ENCODE assay signal across 1 cellular context in the genomic region with DNA sequence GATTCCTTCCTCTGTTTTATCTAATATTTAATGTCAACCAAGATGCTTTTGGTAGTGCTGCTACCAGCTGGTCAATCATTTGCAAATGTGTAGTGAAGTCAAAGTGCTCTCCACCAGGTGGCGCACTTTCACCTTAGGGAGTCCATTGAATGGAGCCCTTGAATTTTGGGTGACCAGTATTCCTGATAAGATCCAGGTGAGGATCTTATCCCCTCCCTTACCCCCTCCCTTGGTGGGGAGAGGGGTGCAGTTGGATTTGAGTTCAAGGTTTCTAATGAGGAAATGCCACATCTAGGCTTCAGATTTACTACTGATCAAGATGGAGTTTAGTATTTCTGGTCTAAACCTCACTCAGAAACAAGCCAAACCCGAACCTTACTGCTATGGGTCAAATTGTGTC.
TF ChIP-seq lines count a peak whose summit lies in the region.

No MANE protein-coding gene starts in this region.

TF ChIP-seq in HepG2, 621 proteins besides CTCF, POLR2A, EP300 and RAD21 (continued from another document):
- TF ChIP-seq, protein P1, sequence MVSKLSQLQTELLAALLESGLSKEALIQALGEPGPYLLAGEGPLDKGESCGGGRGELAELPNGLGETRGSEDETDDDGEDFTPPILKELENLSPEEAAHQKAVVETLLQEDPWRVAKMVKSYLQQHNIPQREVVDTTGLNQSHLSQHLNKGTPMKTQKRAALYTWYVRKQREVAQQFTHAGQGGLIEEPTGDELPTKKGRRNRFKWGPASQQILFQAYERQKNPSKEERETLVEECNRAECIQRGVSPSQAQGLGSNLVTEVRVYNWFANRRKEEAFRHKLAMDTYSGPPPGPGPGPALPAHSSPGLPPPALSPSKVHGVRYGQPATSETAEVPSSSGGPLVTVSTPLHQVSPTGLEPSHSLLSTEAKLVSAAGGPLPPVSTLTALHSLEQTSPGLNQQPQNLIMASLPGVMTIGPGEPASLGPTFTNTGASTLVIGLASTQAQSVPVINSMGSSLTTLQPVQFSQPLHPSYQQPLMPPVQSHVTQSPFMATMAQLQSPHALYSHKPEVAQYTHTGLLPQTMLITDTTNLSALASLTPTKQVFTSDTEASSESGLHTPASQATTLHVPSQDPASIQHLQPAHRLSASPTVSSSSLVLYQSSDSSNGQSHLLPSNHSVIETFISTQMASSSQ (IDR thresholded peaks at IDR 0.05; ENCODE audit: low read depth): peak; percentile 66
- TF ChIP-seq, protein P1 (CRISPR knock-in tag; IDR thresholded peaks at IDR 0.05; ENCODE audit: borderline replicate concordance): no peak; the same call in 1 of the 2 replicates
- TF ChIP-seq, protein P2, sequence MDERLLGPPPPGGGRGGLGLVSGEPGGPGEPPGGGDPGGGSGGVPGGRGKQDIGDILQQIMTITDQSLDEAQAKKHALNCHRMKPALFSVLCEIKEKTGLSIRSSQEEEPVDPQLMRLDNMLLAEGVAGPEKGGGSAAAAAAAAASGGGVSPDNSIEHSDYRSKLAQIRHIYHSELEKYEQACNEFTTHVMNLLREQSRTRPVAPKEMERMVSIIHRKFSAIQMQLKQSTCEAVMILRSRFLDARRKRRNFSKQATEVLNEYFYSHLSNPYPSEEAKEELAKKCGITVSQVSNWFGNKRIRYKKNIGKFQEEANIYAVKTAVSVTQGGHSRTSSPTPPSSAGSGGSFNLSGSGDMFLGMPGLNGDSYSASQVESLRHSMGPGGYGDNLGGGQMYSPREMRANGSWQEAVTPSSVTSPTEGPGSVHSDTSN (CRISPR knock-in tag; IDR thresholded peaks at IDR 0.05): no peak
- TF ChIP-seq, protein P3, sequence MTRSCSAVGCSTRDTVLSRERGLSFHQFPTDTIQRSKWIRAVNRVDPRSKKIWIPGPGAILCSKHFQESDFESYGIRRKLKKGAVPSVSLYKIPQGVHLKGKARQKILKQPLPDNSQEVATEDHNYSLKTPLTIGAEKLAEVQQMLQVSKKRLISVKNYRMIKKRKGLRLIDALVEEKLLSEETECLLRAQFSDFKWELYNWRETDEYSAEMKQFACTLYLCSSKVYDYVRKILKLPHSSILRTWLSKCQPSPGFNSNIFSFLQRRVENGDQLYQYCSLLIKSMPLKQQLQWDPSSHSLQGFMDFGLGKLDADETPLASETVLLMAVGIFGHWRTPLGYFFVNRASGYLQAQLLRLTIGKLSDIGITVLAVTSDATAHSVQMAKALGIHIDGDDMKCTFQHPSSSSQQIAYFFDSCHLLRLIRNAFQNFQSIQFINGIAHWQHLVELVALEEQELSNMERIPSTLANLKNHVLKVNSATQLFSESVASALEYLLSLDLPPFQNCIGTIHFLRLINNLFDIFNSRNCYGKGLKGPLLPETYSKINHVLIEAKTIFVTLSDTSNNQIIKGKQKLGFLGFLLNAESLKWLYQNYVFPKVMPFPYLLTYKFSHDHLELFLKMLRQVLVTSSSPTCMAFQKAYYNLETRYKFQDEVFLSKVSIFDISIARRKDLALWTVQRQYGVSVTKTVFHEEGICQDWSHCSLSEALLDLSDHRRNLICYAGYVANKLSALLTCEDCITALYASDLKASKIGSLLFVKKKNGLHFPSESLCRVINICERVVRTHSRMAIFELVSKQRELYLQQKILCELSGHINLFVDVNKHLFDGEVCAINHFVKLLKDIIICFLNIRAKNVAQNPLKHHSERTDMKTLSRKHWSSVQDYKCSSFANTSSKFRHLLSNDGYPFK (CRISPR knock-in tag; IDR thresholded peaks at IDR 0.05; ENCODE audit: borderline replicate concordance): no peak
- TF ChIP-seq SIN3A (IDR thresholded peaks at IDR 0.05; ENCODE audit: borderline replicate concordance, low read depth, low read length): no peak
- no peak for TF ChIP-seq NFE2 (CRISPR knock-in tag; IDR thresholded peaks at IDR 0.05)
- TF ChIP-seq PHF5A (CRISPR knock-in tag; IDR thresholded peaks at IDR 0.05; ENCODE audit: low read depth, unreplicated experiment): peak; percentile 69
- no peak for TF ChIP-seq ZNF605 (CRISPR knock-in tag; IDR thresholded peaks at IDR 0.05)
- TF ChIP-seq, protein P4, sequence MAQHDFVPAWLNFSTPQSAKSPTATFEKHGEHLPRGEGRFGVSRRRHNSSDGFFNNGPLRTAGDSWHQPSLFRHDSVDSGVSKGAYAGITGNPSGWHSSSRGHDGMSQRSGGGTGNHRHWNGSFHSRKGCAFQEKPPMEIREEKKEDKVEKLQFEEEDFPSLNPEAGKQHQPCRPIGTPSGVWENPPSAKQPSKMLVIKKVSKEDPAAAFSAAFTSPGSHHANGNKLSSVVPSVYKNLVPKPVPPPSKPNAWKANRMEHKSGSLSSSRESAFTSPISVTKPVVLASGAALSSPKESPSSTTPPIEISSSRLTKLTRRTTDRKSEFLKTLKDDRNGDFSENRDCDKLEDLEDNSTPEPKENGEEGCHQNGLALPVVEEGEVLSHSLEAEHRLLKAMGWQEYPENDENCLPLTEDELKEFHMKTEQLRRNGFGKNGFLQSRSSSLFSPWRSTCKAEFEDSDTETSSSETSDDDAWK (CRISPR knock-in tag; IDR thresholded peaks at IDR 0.05): no peak
- no peak for TF ChIP-seq SALL2 (CRISPR knock-in tag; IDR thresholded peaks at IDR 0.05)
- no peak for TF ChIP-seq E2F5 (CRISPR knock-in tag; conservative IDR thresholded peaks at IDR 0.05)
- TF ChIP-seq WIZ (CRISPR knock-in tag; IDR thresholded peaks at IDR 0.05): 0 out of 2 replicates have a peak, but pooled peaks have one; percentile 47
- peak; percentile 10; the same call in 1 of the 2 replicates for TF ChIP-seq SP5 (CRISPR knock-in tag; IDR thresholded peaks at IDR 0.05; ENCODE audit: borderline replicate concordance, low read depth)
- no peak for TF ChIP-seq SOX6 (IDR thresholded peaks at IDR 0.05)
- TF ChIP-seq SOX6 (CRISPR knock-in tag; IDR thresholded peaks at IDR 0.05): no peak
- no peak for TF ChIP-seq RFX1 (IDR thresholded peaks at IDR 0.05)
- TF ChIP-seq ARNT2 (CRISPR knock-in tag; IDR thresholded peaks at IDR 0.05; ENCODE audit: low read depth): no peak
- TF ChIP-seq, protein P5, sequence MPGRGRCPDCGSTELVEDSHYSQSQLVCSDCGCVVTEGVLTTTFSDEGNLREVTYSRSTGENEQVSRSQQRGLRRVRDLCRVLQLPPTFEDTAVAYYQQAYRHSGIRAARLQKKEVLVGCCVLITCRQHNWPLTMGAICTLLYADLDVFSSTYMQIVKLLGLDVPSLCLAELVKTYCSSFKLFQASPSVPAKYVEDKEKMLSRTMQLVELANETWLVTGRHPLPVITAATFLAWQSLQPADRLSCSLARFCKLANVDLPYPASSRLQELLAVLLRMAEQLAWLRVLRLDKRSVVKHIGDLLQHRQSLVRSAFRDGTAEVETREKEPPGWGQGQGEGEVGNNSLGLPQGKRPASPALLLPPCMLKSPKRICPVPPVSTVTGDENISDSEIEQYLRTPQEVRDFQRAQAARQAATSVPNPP (CRISPR knock-in tag; IDR thresholded peaks at IDR 0.05): no peak
- TF ChIP-seq REPIN1 (CRISPR knock-in tag; IDR thresholded peaks at IDR 0.05; ENCODE audit: borderline replicate concordance, low read depth): peak; percentile 66; the same call in 1 of the 2 replicates
- peak; percentile 57; the same call in 1 of the 2 replicates for TF ChIP-seq IKZF5 (CRISPR knock-in tag; IDR thresholded peaks at IDR 0.05)
- peak; percentile 77 for TF ChIP-seq HNF1B (CRISPR knock-in tag; IDR thresholded peaks at IDR 0.05)
- TF ChIP-seq KDM3A (CRISPR knock-in tag; IDR thresholded peaks at IDR 0.05; ENCODE audit: low read depth): no peak
- no peak for TF ChIP-seq ZFP36L1 (CRISPR knock-in tag; IDR thresholded peaks at IDR 0.05)
- no peak for TF ChIP-seq RBM39 (IDR thresholded peaks at IDR 0.05; ENCODE audit: low read depth, low read length, poor library complexity, severe bottlenecking)
- no peak for TF ChIP-seq ZNF850 (CRISPR knock-in tag; conservative IDR thresholded peaks at IDR 0.05)
- TF ChIP-seq, protein P6, sequence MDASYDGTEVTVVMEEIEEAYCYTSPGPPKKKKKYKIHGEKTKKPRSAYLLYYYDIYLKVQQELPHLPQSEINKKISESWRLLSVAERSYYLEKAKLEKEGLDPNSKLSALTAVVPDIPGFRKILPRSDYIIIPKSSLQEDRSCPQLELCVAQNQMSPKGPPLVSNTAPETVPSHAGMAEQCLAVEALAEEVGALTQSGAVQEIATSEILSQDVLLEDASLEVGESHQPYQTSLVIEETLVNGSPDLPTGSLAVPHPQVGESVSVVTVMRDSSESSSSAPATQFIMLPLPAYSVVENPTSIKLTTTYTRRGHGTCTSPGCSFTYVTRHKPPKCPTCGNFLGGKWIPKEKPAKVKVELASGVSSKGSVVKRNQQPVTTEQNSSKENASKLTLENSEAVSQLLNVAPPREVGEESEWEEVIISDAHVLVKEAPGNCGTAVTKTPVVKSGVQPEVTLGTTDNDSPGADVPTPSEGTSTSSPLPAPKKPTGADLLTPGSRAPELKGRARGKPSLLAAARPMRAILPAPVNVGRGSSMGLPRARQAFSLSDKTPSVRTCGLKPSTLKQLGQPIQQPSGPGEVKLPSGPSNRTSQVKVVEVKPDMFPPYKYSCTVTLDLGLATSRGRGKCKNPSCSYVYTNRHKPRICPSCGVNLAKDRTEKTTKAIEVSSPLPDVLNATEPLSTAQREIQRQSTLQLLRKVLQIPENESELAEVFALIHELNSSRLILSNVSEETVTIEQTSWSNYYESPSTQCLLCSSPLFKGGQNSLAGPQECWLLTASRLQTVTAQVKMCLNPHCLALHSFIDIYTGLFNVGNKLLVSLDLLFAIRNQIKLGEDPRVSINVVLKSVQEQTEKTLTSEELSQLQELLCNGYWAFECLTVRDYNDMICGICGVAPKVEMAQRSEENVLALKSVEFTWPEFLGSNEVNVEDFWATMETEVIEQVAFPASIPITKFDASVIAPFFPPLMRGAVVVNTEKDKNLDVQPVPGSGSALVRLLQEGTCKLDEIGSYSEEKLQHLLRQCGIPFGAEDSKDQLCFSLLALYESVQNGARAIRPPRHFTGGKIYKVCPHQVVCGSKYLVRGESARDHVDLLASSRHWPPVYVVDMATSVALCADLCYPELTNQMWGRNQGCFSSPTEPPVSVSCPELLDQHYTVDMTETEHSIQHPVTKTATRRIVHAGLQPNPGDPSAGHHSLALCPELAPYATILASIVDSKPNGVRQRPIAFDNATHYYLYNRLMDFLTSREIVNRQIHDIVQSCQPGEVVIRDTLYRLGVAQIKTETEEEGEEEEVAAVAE (CRISPR knock-in tag; IDR thresholded peaks at IDR 0.05; ENCODE audit: borderline replicate concordance): no peak
